ENCODE assay signal across 8 cellular contexts in the genomic region with DNA sequence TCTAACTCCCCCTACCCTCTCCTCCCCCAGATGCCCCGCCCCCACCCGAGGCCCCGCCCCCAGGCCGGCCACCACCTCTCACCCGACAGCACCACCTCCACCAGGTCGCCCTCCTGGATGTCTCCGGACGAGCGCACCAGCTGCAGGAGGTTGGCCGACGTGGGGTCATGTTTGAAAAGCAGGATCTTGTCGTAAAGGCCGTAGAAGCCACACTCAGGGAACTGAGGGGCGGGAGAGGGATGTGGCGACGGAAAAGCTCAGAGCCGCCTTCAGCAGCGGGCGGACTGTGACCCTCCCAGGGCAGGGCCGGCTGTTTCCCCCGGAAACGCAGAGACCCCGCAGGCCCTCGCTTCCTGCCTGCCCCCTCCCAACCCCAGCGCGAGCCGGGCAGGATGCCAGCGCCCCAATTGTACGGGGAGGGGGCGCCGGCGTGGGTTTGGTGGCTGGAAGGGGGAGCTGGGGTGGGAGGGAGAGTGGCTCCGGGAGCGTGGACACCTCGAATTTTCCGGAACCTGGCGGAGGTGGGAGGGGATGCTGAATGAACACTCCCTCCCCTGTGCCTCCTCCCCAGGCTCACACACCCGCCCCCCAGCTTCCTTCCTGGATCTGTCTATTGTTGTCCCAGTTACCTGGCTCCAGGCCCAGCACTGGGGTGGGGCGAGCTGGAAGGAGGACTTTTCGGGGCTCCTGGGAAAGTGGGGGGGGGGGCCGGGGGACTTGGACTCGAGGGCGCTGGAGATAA. TPM values are rescaled to one million over a fixed set of nuclear protein-coding genes. Genes with fewer than 3 reads are reported as not detected.
A peak's percentile ranks its signal among the peaks of the same experiment; 100 is the strongest.
DNase-seq lines count a peak whose midpoint lies in the region; ATAC-seq and TF ChIP-seq lines count a peak whose summit lies in the region.

No MANE protein-coding gene starts in this region.

- H3K4me2 ChIP-seq in BLaER1: peak overlapping the region; percentile 98

- DNase-seq in activated T-helper 1 cell treated with anti-CD3 and anti-CD28 coated beads, Interleukin-2, amount 50 U/mL, for 16 hours (ENCODE audit: low read depth in 1 of 2, low spot score in 1 of 2): peak; percentile 52 to 65
- peak; percentile 71 for DNase-seq in fibroblast of peridontal ligament (ENCODE audit: extremely low read depth)
- peak; percentile 74 for DNase-seq in natural killer cell treated with Interleukin-12 subunit alpha and Interleukin-12 subunit beta and Interleukin-15 and Interleukin-18, amount 100 ng/mL, for 72 hours (ENCODE audit: low spot score)
- DNase-seq in stomach: peak; percentile 94

- no peak for TF ChIP-seq POLR2A in stomach (IDR thresholded peaks at IDR 0.05)

- peaks cover 38% of the 10 kb centered on the region for H3K36me3 ChIP-seq in BLaER1
- H3K36me3 ChIP-seq in stomach: peaks cover 19 to 33% (median 26%) of the 10 kb centered on the region in 4 donors

- peak; percentile 5 for ATAC-seq in HG02973 (IDR thresholded peaks at IDR 0.05; ENCODE audit: unreplicated experiment)
- ATAC-seq in natural killer cell treated with Interleukin-12 subunit alpha and Interleukin-12 subunit beta and Interleukin-15 and Interleukin-18, amount 100 ng/mL, for 72 hours: peak; percentile 54 to 55
- no peak for ATAC-seq in HG03460 (IDR thresholded peaks at IDR 0.05; ENCODE audit: unreplicated experiment)

- H3K27me3 Mint-ChIP-seq in natural killer cell treated with Interleukin-12 subunit alpha and Interleukin-12 subunit beta and Interleukin-15 and Interleukin-18, amount 100 ng/mL, for 72 hours: no peaks in the 10 kb centered on the region

- H3K27me3 ChIP-seq in BLaER1: no peaks in the 10 kb centered on the region
- H3K27me3 ChIP-seq in stomach: no peaks in the 10 kb centered on the region

- H4K20me1 ChIP-seq in BLaER1: peaks cover 52% of the 10 kb centered on the region

- peak overlapping the region; percentile 89 to 98 for H3K27ac Mint-ChIP-seq in natural killer cell treated with Interleukin-12 subunit alpha and Interleukin-12 subunit beta and Interleukin-15 and Interleukin-18, amount 100 ng/mL, for 72 hours

- peak overlapping the region; percentile 94 for H3K4me3 ChIP-seq in BLaER1
- peak overlapping the region; percentile 69 to 76 (median 74) for H3K4me3 ChIP-seq in stomach

- peak overlapping the region; percentile 93 for H3K9ac ChIP-seq in BLaER1

- no peaks in the 10 kb centered on the region for H3K9me3 Mint-ChIP-seq in natural killer cell treated with Interleukin-12 subunit alpha and Interleukin-12 subunit beta and Interleukin-15 and Interleukin-18, amount 100 ng/mL, for 72 hours

- 0 to 2% (median 1%) methylated on average over 29 to 43 of the region's 43 CpGs for WGBS in stomach, 5 donors

- H3K27ac ChIP-seq in BLaER1 (peak overlapping the region; percentile 96), stomach (peak overlapping the region; percentile 89 to 93 (median 92))

- peak overlapping the region; percentile 95 for H3K4me3 Mint-ChIP-seq in natural killer cell treated with Interleukin-12 subunit alpha and Interleukin-12 subunit beta and Interleukin-15 and Interleukin-18, amount 100 ng/mL, for 72 hours

- H3K9me3 ChIP-seq in BLaER1 (no peaks in the 10 kb centered on the region), stomach (no peaks in the 10 kb centered on the region)

- intact Hi-C loops in stomach (cut with DNase I; ENCODE audit: low total_unique reads): no loop called here

- TF ChIP-seq CTCF in stomach (IDR thresholded peaks at IDR 0.05): no peak

- peaks cover 4% of the 10 kb centered on the region for H3K36me3 Mint-ChIP-seq in natural killer cell treated with Interleukin-12 subunit alpha and Interleukin-12 subunit beta and Interleukin-15 and Interleukin-18, amount 100 ng/mL, for 72 hours

- H3K4me1 ChIP-seq in BLaER1: peaks cover 68% of the 10 kb centered on the region
- H3K4me1 ChIP-seq in stomach: peaks cover 19 to 45% (median 42%) of the 10 kb centered on the region in 4 donors

- peaks cover 35 to 44% of the 10 kb centered on the region in 2 donors for H3K4me1 Mint-ChIP-seq in natural killer cell treated with Interleukin-12 subunit alpha and Interleukin-12 subunit beta and Interleukin-15 and Interleukin-18, amount 100 ng/mL, for 72 hours (ENCODE audit: low read depth in 2 of 2)

- no peak for TF ChIP-seq EP300 in stomach (IDR thresholded peaks at IDR 0.05)

TF ChIP-seq in PFSK-1, 5 proteins besides CTCF, POLR2A, EP300 and RAD21:
- TF ChIP-seq SIN3A (IDR thresholded peaks at IDR 0.05; ENCODE audit: borderline replicate concordance, insufficient read depth, low read length): peak; percentile 75; the same call in 1 of the 2 replicates
- 0 out of 2 replicates have a peak, but pooled peaks have one; percentile 38 for TF ChIP-seq POLR2AphosphoS5 (IDR thresholded peaks at IDR 0.05; ENCODE audit: low read depth, low read length)
- TF ChIP-seq, protein P1, sequence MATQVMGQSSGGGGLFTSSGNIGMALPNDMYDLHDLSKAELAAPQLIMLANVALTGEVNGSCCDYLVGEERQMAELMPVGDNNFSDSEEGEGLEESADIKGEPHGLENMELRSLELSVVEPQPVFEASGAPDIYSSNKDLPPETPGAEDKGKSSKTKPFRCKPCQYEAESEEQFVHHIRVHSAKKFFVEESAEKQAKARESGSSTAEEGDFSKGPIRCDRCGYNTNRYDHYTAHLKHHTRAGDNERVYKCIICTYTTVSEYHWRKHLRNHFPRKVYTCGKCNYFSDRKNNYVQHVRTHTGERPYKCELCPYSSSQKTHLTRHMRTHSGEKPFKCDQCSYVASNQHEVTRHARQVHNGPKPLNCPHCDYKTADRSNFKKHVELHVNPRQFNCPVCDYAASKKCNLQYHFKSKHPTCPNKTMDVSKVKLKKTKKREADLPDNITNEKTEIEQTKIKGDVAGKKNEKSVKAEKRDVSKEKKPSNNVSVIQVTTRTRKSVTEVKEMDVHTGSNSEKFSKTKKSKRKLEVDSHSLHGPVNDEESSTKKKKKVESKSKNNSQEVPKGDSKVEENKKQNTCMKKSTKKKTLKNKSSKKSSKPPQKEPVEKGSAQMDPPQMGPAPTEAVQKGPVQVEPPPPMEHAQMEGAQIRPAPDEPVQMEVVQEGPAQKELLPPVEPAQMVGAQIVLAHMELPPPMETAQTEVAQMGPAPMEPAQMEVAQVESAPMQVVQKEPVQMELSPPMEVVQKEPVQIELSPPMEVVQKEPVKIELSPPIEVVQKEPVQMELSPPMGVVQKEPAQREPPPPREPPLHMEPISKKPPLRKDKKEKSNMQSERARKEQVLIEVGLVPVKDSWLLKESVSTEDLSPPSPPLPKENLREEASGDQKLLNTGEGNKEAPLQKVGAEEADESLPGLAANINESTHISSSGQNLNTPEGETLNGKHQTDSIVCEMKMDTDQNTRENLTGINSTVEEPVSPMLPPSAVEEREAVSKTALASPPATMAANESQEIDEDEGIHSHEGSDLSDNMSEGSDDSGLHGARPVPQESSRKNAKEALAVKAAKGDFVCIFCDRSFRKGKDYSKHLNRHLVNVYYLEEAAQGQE (IDR thresholded peaks at IDR 0.05; ENCODE audit: insufficient read depth in 1 of 2, low read depth in 2 of 2, low read length in 2 of 2): no peak
- TF ChIP-seq TAF1 (IDR thresholded peaks at IDR 0.05; ENCODE audit: borderline replicate concordance, insufficient read depth, low read length): 0 out of 2 replicates have a peak, but pooled peaks have one; percentile 44
- peak; percentile 45 for TF ChIP-seq FOXP2 (optimal IDR thresholded peaks at IDR 0.05; ENCODE audit: borderline replicate concordance, extremely low read depth, extremely low read length, insufficient read depth)
TF ChIP-seq in PFSK-1: peak in this region for 4.

RNA-seq across cellular contexts. Expression of a gene that starts 3.0 kb away (rescaled TPM):
- polyA plus RNA-seq in PFSK-1 (2012; ENCODE audit: insufficient read length, low read depth): 52.1 TPM
- total RNA-seq in natural killer cell treated with Interleukin-12 subunit alpha and Interleukin-12 subunit beta and Interleukin-15 and Interleukin-18, amount 100 ng/mL, for 72 hours: 10 to 100 TPM; 82.3 to 100.0 TPM
- total RNA-seq in stomach: 10 to 100 TPM in 4 of 5 donors, 1 to 10 TPM in 1; 7.0 to 40.8 (median 18.5) TPM
- 10 to 100 TPM; 26.5 to 50.6 (median 39.7) TPM for polyA plus RNA-seq in stomach

RNA-seq across cellular contexts. Expression of a gene that starts 31.9 kb away (rescaled TPM):
- polyA plus RNA-seq in PFSK-1 (2012; ENCODE audit: insufficient read length, low read depth): 37.5 TPM
- 10 to 100 TPM; 16.4 to 25.4 TPM for total RNA-seq in natural killer cell treated with Interleukin-12 subunit alpha and Interleukin-12 subunit beta and Interleukin-15 and Interleukin-18, amount 100 ng/mL, for 72 hours
- 10 to 100 TPM in 4 of 5 donors, 1 to 10 TPM in 1; 8.8 to 76.3 (median 15.2) TPM for total RNA-seq in stomach
- 1 to 10 TPM; 6.0 to 7.5 (median 6.5) TPM for polyA plus RNA-seq in stomach

RNA-seq across cellular contexts. Expression of a gene that starts 32.3 kb away (rescaled TPM):
- polyA plus RNA-seq in PFSK-1 (2012; ENCODE audit: insufficient read length, low read depth): 191 TPM
- 100 to 1,000 TPM in 1 of 2 donors, 10 to 100 TPM in 1; 88.9 to 121 TPM for total RNA-seq in natural killer cell treated with Interleukin-12 subunit alpha and Interleukin-12 subunit beta and Interleukin-15 and Interleukin-18, amount 100 ng/mL, for 72 hours
- 100 to 1,000 TPM in 2 of 5 donors, 10 to 100 TPM in 3; 48.1 to 373 (median 95.6) TPM for total RNA-seq in stomach
- 10 to 100 TPM; 37.1 to 43.1 (median 39.0) TPM for polyA plus RNA-seq in stomach

RNA-seq across cellular contexts. Expression of a gene that starts 53.0 kb away (rescaled TPM):
- polyA plus RNA-seq in PFSK-1 (2012; ENCODE audit: insufficient read length, low read depth): 22.9 TPM
- total RNA-seq in natural killer cell treated with Interleukin-12 subunit alpha and Interleukin-12 subunit beta and Interleukin-15 and Interleukin-18, amount 100 ng/mL, for 72 hours: under 1 TPM in 1 of 2 donors, not detected in 1; 0.36 TPM
- 10 to 100 TPM in 4 of 5 donors, 1 to 10 TPM in 1; 9.7 to 29.9 (median 11.1) TPM for total RNA-seq in stomach
- 10 to 100 TPM in 1 of 3 donors, 1 to 10 TPM in 2; 6.1 to 10.5 (median 6.4) TPM for polyA plus RNA-seq in stomach
